In genomic region chr4:27057053-27057452, GRCh38 we compare ENCODE assay signal across 31 cellular contexts.
"Had no signal": no experiment of that assay in that cellular context is flagged by ENCODE, and none has a peak within 500 bp of the region (broad histone marks: within the 10 kb centered on the region; RNA-seq: fewer than 3 reads in every experiment).

No MANE protein-coding gene starts in this region.

- H3K36me3 Mint-ChIP-seq: memory B cell; mesothelial cell of epicardium; natural killer cell; stimulated activated naive B cell treated with anti-CD40 and anti-IgM and Interleukin-4, amounts not matched to agents 10 μg/mL and 1 μg/mL and 100 μg/mL, for 72 hours had no signal

- ATAC-seq: esophagus mucosa; foreskin keratinocyte; gastroesophageal sphincter; heart right ventricle; left cardiac atrium; natural killer cell; pancreas; right cardiac atrium; stimulated activated naive B cell treated with anti-CD40 and anti-IgM and Interleukin-4, amounts not matched to agents 10 μg/mL and 1 μg/mL and 100 μg/mL, for 72 hours had no signal

- H3K4me1 Mint-ChIP-seq: memory B cell; natural killer cell; neural crest cell; stimulated activated naive B cell treated with anti-CD40 and anti-IgM and Interleukin-4, amounts not matched to agents 10 μg/mL and 1 μg/mL and 100 μg/mL, for 72 hours had no signal

- H3K4me3 Mint-ChIP-seq: dendritic cell treated with granulocyte-macrophage colony-stimulating factor and Interleukin-4, amounts not matched to agents 40 ng/mL and 50 ng/mL, for 4 days; endodermal cell; memory B cell; mesothelial cell of epicardium; natural killer cell; neural crest cell; stimulated activated naive B cell treated with anti-CD40 and anti-IgM and Interleukin-4, amounts not matched to agents 10 μg/mL and 1 μg/mL and 100 μg/mL, for 72 hours; stimulated activated naive CD8-positive, alpha-beta T cell treated with anti-CD3 and anti-CD28 coated beads, Interleukin-15, Interleukin-2, amounts not matched to agents 100 ng/mL and 50 ng/mL, for 24 hours had no signal

- H3K9me3 Mint-ChIP-seq: dendritic cell treated with granulocyte-macrophage colony-stimulating factor and Interleukin-4, amounts not matched to agents 40 ng/mL and 50 ng/mL, for 4 days; endodermal cell; memory B cell; mesothelial cell of epicardium; natural killer cell; neural crest cell; stimulated activated naive B cell treated with anti-CD40 and anti-IgM and Interleukin-4, amounts not matched to agents 10 μg/mL and 1 μg/mL and 100 μg/mL, for 72 hours; stimulated activated naive CD8-positive, alpha-beta T cell treated with anti-CD3 and anti-CD28 coated beads, Interleukin-15, Interleukin-2, amounts not matched to agents 100 ng/mL and 50 ng/mL, for 24 hours had no signal

- H3K4me3 ChIP-seq: gastroesophageal sphincter, heart right ventricle, lung, pancreas, sigmoid colon, skin epidermis, suprapubic skin, vagina had no signal

- H3K4me1 ChIP-seq: foreskin keratinocyte, gastroesophageal sphincter, heart right ventricle, pancreas, sigmoid colon, suprapubic skin, vagina had no signal

- H3K36me3 ChIP-seq: gastroesophageal sphincter, heart right ventricle, neutrophil, pancreas, sigmoid colon, suprapubic skin, vagina had no signal

- H3K9me3 ChIP-seq: gastroesophageal sphincter, heart right ventricle, neutrophil, pancreas, sigmoid colon, suprapubic skin, vagina had no signal

- FAIRE-seq: colon, islet of Langerhans, pancreas had no signal

- H3K27ac Mint-ChIP-seq: dendritic cell treated with granulocyte-macrophage colony-stimulating factor and Interleukin-4, amounts not matched to agents 40 ng/mL and 50 ng/mL, for 4 days; endodermal cell; memory B cell; mesothelial cell of epicardium; natural killer cell; stimulated activated naive B cell treated with anti-CD40 and anti-IgM and Interleukin-4, amounts not matched to agents 10 μg/mL and 1 μg/mL and 100 μg/mL, for 72 hours; stimulated activated naive CD8-positive, alpha-beta T cell treated with anti-CD3 and anti-CD28 coated beads, Interleukin-15, Interleukin-2, amounts not matched to agents 100 ng/mL and 50 ng/mL, for 24 hours had no signal

- H3K27ac ChIP-seq: epithelial cell of prostate, foreskin keratinocyte, gastroesophageal sphincter, heart right ventricle, neutrophil, pancreas, sigmoid colon, skin epidermis, suprapubic skin, vagina had no signal

- DNase-seq: central memory CD4-positive, alpha-beta T cell; effector CD8-positive, alpha-beta T cell; endodermal cell; foreskin keratinocyte; glutamatergic neuron; heart right ventricle; hippocampal formation; left cardiac atrium; natural killer cell; pancreas; right cardiac atrium; sigmoid colon; stimulated activated CD4-positive, alpha-beta T cell treated with anti-CD3 and anti-CD28 coated beads, Interleukin-15, amount 100 ng/mL, for 24 hours; stimulated activated CD4-positive, alpha-beta T cell treated with anti-CD3 and anti-CD28 coated beads, Interleukin-2, amount 100 ng/mL, for 48 hours; stimulated activated naive B cell treated with anti-CD40 and anti-IgM and Interleukin-4, amounts not matched to agents 10 μg/mL and 1 μg/mL and 100 μg/mL, for 72 hours; trophoblast cell had no signal

- H3K27me3 ChIP-seq: foreskin keratinocyte, pancreas, sigmoid colon, vagina had no signal
